Comparison of ENCODE assay signal across 18 cellular contexts in the genomic region with DNA sequence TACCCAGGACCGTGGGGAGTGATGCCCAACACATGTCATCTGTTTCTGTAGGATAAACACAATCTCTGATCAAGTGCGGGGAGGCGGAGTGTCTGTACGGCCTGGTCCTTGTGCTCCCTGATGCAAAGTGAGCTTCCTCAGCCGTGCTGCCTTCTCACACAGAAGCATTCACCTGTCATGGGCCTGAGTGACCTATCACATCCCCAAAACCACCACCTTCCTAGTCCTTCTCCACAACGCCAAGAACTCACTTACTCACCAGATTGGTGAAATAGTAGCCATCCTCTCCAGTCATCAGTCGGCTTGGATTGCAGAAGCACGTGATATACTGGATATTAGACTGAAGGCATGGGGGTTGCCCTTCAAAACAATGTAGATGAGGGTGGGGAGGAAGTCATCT.
DNase-seq lines count a peak whose midpoint lies in the region; ATAC-seq and TF ChIP-seq lines count a peak whose summit lies in the region.
"Had no signal": no experiment of that assay in that cellular context is flagged by ENCODE, and none has a peak within 500 bp of the region (broad histone marks: within the 10 kb centered on the region; RNA-seq: fewer than 3 reads in every experiment).

No MANE protein-coding gene starts in this region.

- ATAC-seq in GM18511 (IDR thresholded peaks at IDR 0.05; ENCODE audit: unreplicated experiment) (no peak), GM19397 (IDR thresholded peaks at IDR 0.05; ENCODE audit: unreplicated experiment) (no peak)
- ATAC-seq: HCT116 had no signal

- peaks cover 28% of the 10 kb centered on the region for H4K20me1 ChIP-seq in osteoblast (ENCODE audit: insufficient read depth, low read length)

- H3K27ac Mint-ChIP-seq in chondrocyte (ENCODE audit: unreplicated experiment) = peak overlapping the region; percentile 19
- H3K27ac Mint-ChIP-seq: IgD-negative memory B cell had no signal

- H3K27me3 ChIP-seq in osteoblast (ENCODE audit: insufficient read depth, low read length) (no peaks in the 10 kb centered on the region), tibial nerve (no peaks in the 10 kb centered on the region)
- H3K27me3 ChIP-seq: BLaER1, Peyer's patch had no signal

- H3K4me1 Mint-ChIP-seq in chondrocyte (ENCODE audit: low read depth) = peaks cover 20% of the 10 kb centered on the region

- H3K27me3 Mint-ChIP-seq in chondrocyte (ENCODE audit: low read depth) = no peaks in the 10 kb centered on the region
- H3K27me3 Mint-ChIP-seq: IgD-negative memory B cell had no signal

- WGBS in tibial nerve, 2 donors = 86% methylated on average over 8 of the region's 8 CpGs

- H3K36me3 Mint-ChIP-seq in chondrocyte (ENCODE audit: low read depth) = peaks cover 22% of the 10 kb centered on the region
- H3K36me3 Mint-ChIP-seq: IgD-negative memory B cell had no signal

- no peaks in the 10 kb centered on the region for H3K9me3 Mint-ChIP-seq in chondrocyte (ENCODE audit: low read depth)
- H3K9me3 Mint-ChIP-seq: IgD-negative memory B cell had no signal

- H3K4me1 ChIP-seq in osteoblast (ENCODE audit: insufficient read depth, low read length) (peaks cover 9% of the 10 kb centered on the region), tibial nerve (peaks cover 0 to 30% (median 3%) of the 10 kb centered on the region in 4 donors)
- H3K4me1 ChIP-seq: BLaER1 had no signal

- H3K4me3 ChIP-seq in osteoblast (ENCODE audit: insufficient read depth, low read length) (no peak overlapping the region), tibial nerve (no peak overlapping the region)
- H3K4me3 ChIP-seq: BLaER1, Peyer's patch had no signal

- DNase-seq in activated CD8-positive, alpha-beta memory T cell treated with anti-CD3 and anti-CD28 coated beads, Interleukin-2, amount 50 U/mL, for 48 hours = peak; percentile 20
- DNase-seq in activated CD8-positive, alpha-beta memory T cell treated with anti-CD3 and anti-CD28 coated beads, Interleukin-2, amount 50 U/mL, for 4 hours = no peak
- DNase-seq in chondrocyte (ENCODE audit: low spot score) (no peak), osteoblast (ENCODE audit: insufficient read length, low spot score, missing footprints) (peak; percentile 52), tibial nerve (ENCODE audit: low spot score in 2 of 2) (no peak), ecto neural progenitor cell (ENCODE audit: low spot score) (no peak)
- DNase-seq: MV-4-11, NCI-H1436, NCI-H2081, NCI-H510A treated with DMSO at 0.1 percent for 48 hours, SHP77 had no signal

- no peak overlapping the region for H3K4me3 Mint-ChIP-seq in chondrocyte (ENCODE audit: unreplicated experiment)
- H3K4me3 Mint-ChIP-seq: IgD-negative memory B cell had no signal

- H3K27ac ChIP-seq in osteoblast (ENCODE audit: low read depth, low read length) = no peak overlapping the region
- H3K27ac ChIP-seq in tibial nerve = peak overlapping the region in 3 of 4 donors; percentile 12 to 70 (median 55)
- H3K27ac ChIP-seq: 22Rv1, BLaER1 had no signal

- TF ChIP-seq CTCF in chondrocyte (IDR thresholded peaks at IDR 0.05) = no peak
- no peak for TF ChIP-seq CTCF in osteoblast (IDR thresholded peaks at IDR 0.05; ENCODE audit: extremely low read depth, low read depth, low read length)
- no peak for TF ChIP-seq CTCF in tibial nerve (IDR thresholded peaks at IDR 0.05)

- peaks cover 67% of the 10 kb centered on the region for H3K79me2 ChIP-seq in osteoblast (ENCODE audit: insufficient read depth, low read length)

- no peak for TF ChIP-seq EP300 in tibial nerve (IDR thresholded peaks at IDR 0.05)

- H2AFZ ChIP-seq in osteoblast (ENCODE audit: low read length) = no peak overlapping the region

- H3K36me3 ChIP-seq in osteoblast (ENCODE audit: insufficient read depth, low read length) (peaks cover 51% of the 10 kb centered on the region), tibial nerve (peaks cover 0 to 88% (median 0%) of the 10 kb centered on the region in 3 donors)

- H3K4me2 ChIP-seq in osteoblast (ENCODE audit: insufficient read depth, low read length) = no peak overlapping the region
- H3K4me2 ChIP-seq: BLaER1 had no signal

- no peak for TF ChIP-seq POLR2A in tibial nerve (IDR thresholded peaks at IDR 0.05)

- no peaks in the 10 kb centered on the region for H3K9me3 ChIP-seq in osteoblast (ENCODE audit: low read depth, low read length)
- H3K9me3 ChIP-seq in tibial nerve = no peaks in the 10 kb centered on the region
- H3K9me3 ChIP-seq: BLaER1, Peyer's patch had no signal

Comparison
In these comparisons a context has a peak if more than half of its experiments do, and no peak if none do; other contexts are left out.
1. DNase-seq: peak in activated CD8-positive, alpha-beta memory T cell treated with anti-CD3 and anti-CD28 coated beads, Interleukin-2, amount 50 U/mL, for 48 hours (single experiment) and osteoblast (single experiment); none in activated CD8-positive, alpha-beta memory T cell treated with anti-CD3 and anti-CD28 coated beads, Interleukin-2, amount 50 U/mL, for 4 hours (single experiment), chondrocyte (single experiment), tibial nerve (0 of 2) and ecto neural progenitor cell (single experiment).